Comparison of ENCODE assay signal across 9 cellular contexts in the genomic region with DNA sequence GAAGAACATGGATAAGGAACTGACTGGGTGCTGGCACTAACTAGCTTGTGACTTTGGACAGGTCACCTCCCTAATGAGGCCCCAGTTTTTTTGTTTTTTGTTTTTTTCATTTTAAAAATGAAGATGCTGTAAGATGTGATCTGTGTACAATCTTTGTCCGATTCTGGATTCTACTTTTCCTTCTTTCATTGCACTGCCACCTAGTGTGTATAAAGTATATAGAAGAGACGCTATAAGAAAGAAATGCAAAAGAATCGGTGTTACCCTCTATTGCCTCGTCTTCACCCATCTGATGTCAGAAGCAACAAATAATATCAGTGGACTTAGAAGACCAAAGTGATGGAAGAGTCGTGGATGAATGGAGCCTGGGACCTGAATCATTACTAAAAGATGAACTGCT.
A peak's percentile ranks its signal among the peaks of the same experiment; 100 is the strongest.
DNase-seq lines count a peak whose midpoint lies in the region; ATAC-seq and FAIRE-seq lines count a peak whose summit lies in the region.
"Had no signal": no experiment of that assay in that cellular context is flagged by ENCODE, and none has a peak within 500 bp of the region (broad histone marks: within the 10 kb centered on the region; RNA-seq: fewer than 3 reads in every experiment).

No MANE protein-coding gene starts in this region.

- DNase-seq in CD1c-positive myeloid dendritic cell (ENCODE audit: extremely low spot score) (peak; percentile 2), GM19239 (ENCODE audit: insufficient read length, low spot score) (peak; percentile 3), SW480 (ENCODE audit: low spot score) (peak; percentile 3), medulla oblongata (ENCODE audit: extremely low spot score) (peak; percentile 11), DMS79 (lab: John Stamatoyannopoulos, UW) (no peak)
- DNase-seq in effector CD8-positive, alpha-beta T cell (lab: John Stamatoyannopoulos, UW), result no peak
- DNase-seq: activated gamma-delta T cell treated with Interleukin-2 at 50 U/mL for 16 hours had no signal

- no peak for ATAC-seq in GM21825 (IDR thresholded peaks at IDR 0.05; ENCODE audit: unreplicated experiment)
- no peak for ATAC-seq in activated CD4-positive, CD25-positive, alpha-beta regulatory T cell treated with anti-CD3 and anti-CD28 coated beads, Interleukin-2, amount 50 U/mL, for 24 hours

- peak; percentile 64 for FAIRE-seq in GM19239 (lab: Jason Lieb, UNC)

Comparison
In these comparisons a context has a peak if more than half of its experiments do, and no peak if none do; other contexts are left out.
1. DNase-seq: peak in CD1c-positive myeloid dendritic cell (single experiment), GM19239 (single experiment), SW480 (single experiment) and medulla oblongata (single experiment); none in DMS79 (single experiment) and effector CD8-positive, alpha-beta T cell (single experiment).